Comparison of ENCODE assay signal across 23 cellular contexts in the genomic region with DNA sequence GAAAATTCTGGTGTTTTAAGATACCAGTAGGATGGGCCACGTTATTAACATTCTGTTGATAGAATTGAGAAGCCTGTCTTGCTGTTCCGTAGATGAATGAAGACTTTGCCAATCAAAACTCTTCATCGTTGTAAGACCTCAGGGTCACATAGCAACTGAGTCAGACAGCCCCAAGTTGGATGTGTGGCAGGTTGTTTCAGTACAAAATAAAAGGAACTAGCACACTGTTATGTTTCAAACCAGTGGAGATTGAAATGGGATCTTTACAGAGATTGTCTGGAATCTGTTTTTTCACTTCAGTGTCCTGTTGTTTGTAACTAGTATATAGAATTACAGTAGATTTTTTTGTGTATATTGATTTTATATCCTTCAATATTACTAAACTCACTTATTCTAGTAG. TPM values are rescaled to one million over a fixed set of nuclear protein-coding genes. Genes with fewer than 3 reads are reported as not detected.
DNase-seq lines count a peak whose midpoint lies in the region; ATAC-seq and TF ChIP-seq lines count a peak whose summit lies in the region.
"Had no signal": no experiment of that assay in that cellular context is flagged by ENCODE, and none has a peak within 500 bp of the region (broad histone marks: within the 10 kb centered on the region; RNA-seq: fewer than 3 reads in every experiment).

No MANE protein-coding gene starts in this region.

- no peaks in the 10 kb centered on the region for H3K9me3 ChIP-seq in endocrine pancreas (ENCODE audit: control insufficient read depth, low read length)
- H3K9me3 ChIP-seq in neutrophil = no peaks in the 10 kb centered on the region
- H3K9me3 ChIP-seq: A549, transverse colon had no signal

- no peak overlapping the region for H3K9ac ChIP-seq in endocrine pancreas (ENCODE audit: control insufficient read depth, insufficient read depth, low read length)
- H3K9ac ChIP-seq: BLaER1 had no signal

- H3K27ac ChIP-seq in neutrophil = peak overlapping the region; percentile 24
- H3K27ac ChIP-seq in brain microvascular endothelial cell = no peak overlapping the region
- H3K27ac ChIP-seq: A549, BLaER1, RWPE1, transverse colon had no signal

- in situ Hi-C loops in brain microvascular endothelial cell (cut with HindIII; ENCODE audit: low pct_ligation_motif_present, low sequenced_read_pairs) = no loop called here

- CTCF ChIA-PET in WTC11 (lab: Charles Lee) = interaction anchor here (0.7 kb wide), 1 partner anchor 129 kb away, joined by 3 read pairs; no protein-coding TSS in a partner anchor

- POLR2A ChIA-PET in WTC11 (lab: Charles Lee) = no interaction called here

- TF ChIP-seq CTCF in WTC11 (IDR thresholded peaks at IDR 0.05) = no peak
- TF ChIP-seq CTCF in neutrophil (IDR thresholded peaks at IDR 0.05) = no peak
- no peak for TF ChIP-seq CTCF in brain microvascular endothelial cell (IDR thresholded peaks at IDR 0.05; ENCODE audit: low read depth, low read length, missing control alignments)

- no peaks in the 10 kb centered on the region for H3K27me3 Mint-ChIP-seq in activated T-cell treated with anti-CD3 and anti-CD28 coated beads, Interleukin-2, amount 50 U/mL, for 72 hours (ENCODE audit: low read depth)
- no peaks in the 10 kb centered on the region for H3K27me3 Mint-ChIP-seq in WTC11 (ENCODE audit: low read depth)
- H3K27me3 Mint-ChIP-seq: activated naive CD4-positive, alpha-beta T cell treated with anti-CD3 and anti-CD28 coated beads, Interleukin-2, amount 10 ng/mL, durations not matched to agents 7 days and 5 days had no signal

- H3K27me3 ChIP-seq in endocrine pancreas (ENCODE audit: control insufficient read depth, insufficient read depth, low read length) = no peaks in the 10 kb centered on the region
- H3K27me3 ChIP-seq in neutrophil = no peaks in the 10 kb centered on the region
- H3K27me3 ChIP-seq in brain microvascular endothelial cell (replicated peaks) = no peaks in the 10 kb centered on the region
- H3K27me3 ChIP-seq: BLaER1, dorsolateral prefrontal cortex, transverse colon had no signal

- H3K36me3 ChIP-seq in endocrine pancreas (ENCODE audit: control insufficient read depth, insufficient read depth, low read length) = no peaks in the 10 kb centered on the region
- no peaks in the 10 kb centered on the region for H3K36me3 ChIP-seq in neutrophil
- H3K36me3 ChIP-seq in brain microvascular endothelial cell (replicated peaks) = no peaks in the 10 kb centered on the region
- H3K36me3 ChIP-seq: BLaER1, transverse colon had no signal

- DNase-seq in activated T-cell treated with anti-CD3 and anti-CD28 coated beads, Interleukin-2, amount 50 U/mL, for 72 hours = no peak
- DNase-seq in activated T-cell treated with anti-CD3 and anti-CD28 coated beads, Interleukin-2, amount 50 U/mL, for 1 hour = no peak
- DNase-seq in WTC11 (ENCODE audit: low spot score) (no peak), NCI-H2171 (lab: John Stamatoyannopoulos, UW) (no peak), brain microvascular endothelial cell (no peak)
- DNase-seq: activated CD4-positive, CD25-positive, alpha-beta regulatory T cell treated with anti-CD3 and anti-CD28 coated beads, Interleukin-2, amount 50 U/mL, for 72 hours; activated naive CD4-positive, alpha-beta T cell treated with anti-CD3 and anti-CD28 coated beads, Interleukin-2, amount 10 ng/mL, durations not matched to agents 7 days and 5 days; Calu3; DMS79 treated with DMSO at 0.1 percent for 48 hours; dorsolateral prefrontal cortex; NCI-H2107; NCI-H446 treated with DMSO at 0.1 percent for 48 hours; right cardiac atrium; transverse colon had no signal

- no peaks in the 10 kb centered on the region for H3K9me3 Mint-ChIP-seq in activated T-cell treated with anti-CD3 and anti-CD28 coated beads, Interleukin-2, amount 50 U/mL, for 72 hours
- H3K9me3 Mint-ChIP-seq in WTC11 = no peaks in the 10 kb centered on the region

- peak overlapping the region; percentile 2 for H3K4me3 ChIP-seq in endocrine pancreas (ENCODE audit: control insufficient read depth, insufficient read depth, low read length)
- no peak overlapping the region for H3K4me3 ChIP-seq in neutrophil (ENCODE audit: low read depth in 1 of 2, low read length in 1 of 2)
- H3K4me3 ChIP-seq in brain microvascular endothelial cell (ENCODE audit: low read depth, low read length) = no peak overlapping the region
- H3K4me3 ChIP-seq: A549, BLaER1, dorsolateral prefrontal cortex, K562, transverse colon had no signal

- peaks cover 0 to 7% of the 10 kb centered on the region in 2 donors for H3K36me3 Mint-ChIP-seq in activated T-cell treated with anti-CD3 and anti-CD28 coated beads, Interleukin-2, amount 50 U/mL, for 72 hours (ENCODE audit: insufficient read depth in 2 of 2)
- H3K36me3 Mint-ChIP-seq in WTC11 = peaks cover 3% of the 10 kb centered on the region

- ATAC-seq in activated T-cell treated with anti-CD3 and anti-CD28 coated beads, Interleukin-2, amount 50 U/mL, for 72 hours (replicated peaks in 1 of 2) = peak; percentile 33 to 34
- ATAC-seq in WTC11 = no peak; the same call in 1 of the 2 replicates
- ATAC-seq in HG02973 (IDR thresholded peaks at IDR 0.05; ENCODE audit: unreplicated experiment) = no peak
- ATAC-seq: A549, HCT116, K562, left lobe of liver had no signal

- no peak overlapping the region for H3K27ac Mint-ChIP-seq in activated T-cell treated with anti-CD3 and anti-CD28 coated beads, Interleukin-2, amount 50 U/mL, for 72 hours
- peak overlapping the region; percentile 57 for H3K27ac Mint-ChIP-seq in WTC11
- H3K27ac Mint-ChIP-seq: activated naive CD4-positive, alpha-beta T cell treated with anti-CD3 and anti-CD28 coated beads, Interleukin-2, amount 10 ng/mL, durations not matched to agents 7 days and 5 days had no signal

- peaks cover 67% of the 10 kb centered on the region for H3K4me1 Mint-ChIP-seq in activated T-cell treated with anti-CD3 and anti-CD28 coated beads, Interleukin-2, amount 50 U/mL, for 72 hours (ENCODE audit: low read depth)
- peaks cover 30% of the 10 kb centered on the region for H3K4me1 Mint-ChIP-seq in WTC11

- peak overlapping the region in 1 of 2 donors; percentile 9 for H3K4me3 Mint-ChIP-seq in activated T-cell treated with anti-CD3 and anti-CD28 coated beads, Interleukin-2, amount 50 U/mL, for 72 hours
- H3K4me3 Mint-ChIP-seq in WTC11 = no peak overlapping the region
- H3K4me3 Mint-ChIP-seq: activated naive CD4-positive, alpha-beta T cell treated with anti-CD3 and anti-CD28 coated beads, Interleukin-2, amount 10 ng/mL, durations not matched to agents 7 days and 5 days had no signal

- peaks cover 5% of the 10 kb centered on the region for H3K4me1 ChIP-seq in endocrine pancreas (ENCODE audit: control insufficient read depth, insufficient read depth, low read length)
- H3K4me1 ChIP-seq in neutrophil (ENCODE audit: control insufficient read depth in 1 of 2, insufficient read depth in 1 of 2, low read depth in 1 of 2, low read length in 1 of 2) = no peaks in the 10 kb centered on the region
- H3K4me1 ChIP-seq: BLaER1 had no signal

TF ChIP-seq in WTC11, 78 proteins besides CTCF, POLR2A, EP300 and RAD21:
- TF ChIP-seq TEAD1 (CRISPR knock-in tag; IDR thresholded peaks at IDR 0.05) (no peak), JUN (CRISPR knock-in tag; IDR thresholded peaks at IDR 0.05) (no peak), KAT7 (CRISPR knock-in tag; IDR thresholded peaks at IDR 0.05; ENCODE audit: borderline replicate concordance) (no peak), CBFB (CRISPR knock-in tag; IDR thresholded peaks at IDR 0.05; ENCODE audit: low read depth) (no peak), ZNF121 (CRISPR knock-in tag; IDR thresholded peaks at IDR 0.05) (no peak), ZBTB21 (CRISPR knock-in tag; IDR thresholded peaks at IDR 0.05; ENCODE audit: borderline replicate concordance) (no peak), PRDM15 (CRISPR knock-in tag; IDR thresholded peaks at IDR 0.05) (no peak), MXD4 (CRISPR knock-in tag; IDR thresholded peaks at IDR 0.05; ENCODE audit: borderline replicate concordance) (no peak)

RNA-seq across cellular contexts. Expression of gene EPC2, which starts 22.6 kb away (rescaled TPM):
- 10 to 100 TPM; 33.2 to 37.2 TPM for total RNA-seq in activated T-cell treated with anti-CD3 and anti-CD28 coated beads, Interleukin-2, amount 50 U/mL, for 72 hours
- 19.8 to 20.3 TPM (median 19.8 TPM) in 3 replicates for total RNA-seq in WTC11 (2021)

Comparison
In these comparisons a context has a peak if more than half of its experiments do, and no peak if none do; other contexts are left out.
1. ATAC-seq: peak in activated T-cell treated with anti-CD3 and anti-CD28 coated beads, Interleukin-2, amount 50 U/mL, for 72 hours (2 of 2); none in WTC11 (single experiment) and HG02973 (single experiment).